ENCODE assay signal across 8 cellular contexts in the genomic region with DNA sequence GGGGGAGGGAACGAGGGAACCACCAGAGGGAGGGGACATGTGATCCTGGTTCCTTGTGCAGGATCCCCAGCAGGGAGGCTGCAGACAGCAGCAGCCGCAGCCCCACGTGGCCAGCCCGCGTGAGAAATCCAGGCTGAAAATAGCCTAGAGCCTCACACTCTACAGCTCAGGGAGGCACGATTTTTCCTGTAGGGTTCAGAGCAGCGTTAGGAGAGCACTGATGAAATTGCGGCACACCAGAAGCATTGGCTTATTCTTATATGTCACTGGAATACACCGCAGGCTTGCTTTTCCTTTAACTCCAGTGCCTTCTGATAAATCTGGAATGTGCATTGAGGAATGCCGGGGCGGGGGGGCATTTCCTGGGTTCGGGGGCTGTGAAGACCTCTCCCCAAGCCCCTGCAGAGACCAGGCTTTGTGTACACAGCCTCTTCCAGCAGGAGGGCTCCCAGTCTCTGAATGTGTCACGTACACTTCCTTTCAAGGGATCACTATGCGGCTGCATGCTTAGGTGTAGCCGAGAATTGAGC.
A peak's percentile ranks its signal among the peaks of the same experiment; 100 is the strongest.
DNase-seq lines count a peak whose midpoint lies in the region; ATAC-seq lines count a peak whose summit lies in the region.

No MANE protein-coding gene starts in this region.

- DNase-seq in H4 (ENCODE audit: low spot score) (peak; percentile 40), adipocyte (ENCODE audit: low read depth) (peak; percentile 82), left ventricle myocardium superior (peak; percentile 81), cortex of kidney (lab: John Stamatoyannopoulos, UW) (no peak), OCI-M1 (lab: John Stamatoyannopoulos, UW) (no peak)

- no peak overlapping the region for H3K9ac ChIP-seq in adipocyte (ENCODE audit: low read length)
- H3K9ac ChIP-seq in rectal smooth muscle tissue (ENCODE audit: low read length), result no peak overlapping the region

- H3K4me3 ChIP-seq in adipocyte (ENCODE audit: low read length), result peak overlapping the region; percentile 56
- H3K4me3 ChIP-seq in rectal smooth muscle tissue (ENCODE audit: low read length), result peak overlapping the region; percentile 5

- no peaks in the 10 kb centered on the region for H3K27me3 ChIP-seq in adipocyte (replicated peaks; ENCODE audit: control insufficient read depth, insufficient read depth, low read length)
- no peaks in the 10 kb centered on the region for H3K27me3 ChIP-seq in rectal smooth muscle tissue (ENCODE audit: control insufficient read depth, insufficient read depth, low read length)

- H3K4me1 ChIP-seq in adipocyte (ENCODE audit: control insufficient read depth, insufficient read depth, low read length) (peaks cover 23% of the 10 kb centered on the region), rectal smooth muscle tissue (ENCODE audit: control insufficient read depth, insufficient read depth, low read length) (peaks cover 12% of the 10 kb centered on the region)

- peak; percentile 92 for ATAC-seq in left ventricle myocardium superior
- no peak for ATAC-seq in HG03521 (IDR thresholded peaks at IDR 0.05; ENCODE audit: unreplicated experiment)
- no peak for ATAC-seq in GM19023 (IDR thresholded peaks at IDR 0.05; ENCODE audit: unreplicated experiment)

- no peaks in the 10 kb centered on the region for H3K9me3 ChIP-seq in adipocyte (ENCODE audit: control insufficient read depth, low read length)

- peaks cover 4% of the 10 kb centered on the region for H3K36me3 ChIP-seq in adipocyte (ENCODE audit: control insufficient read depth, insufficient read depth, low read length, severe bottlenecking)
- H3K36me3 ChIP-seq in rectal smooth muscle tissue (ENCODE audit: control insufficient read depth, insufficient read depth, low read length), result no peaks in the 10 kb centered on the region

- H3K27ac ChIP-seq in rectal smooth muscle tissue (ENCODE audit: low read depth, low read length), result peak overlapping the region; percentile 11

- intact Hi-C loops in left ventricle myocardium superior (cut with micrococcal nuclease), result no loop called here

Comparison
In these comparisons a context has a peak if more than half of its experiments do, and no peak if none do; other contexts are left out.
1. DNase-seq: peak in H4 (single experiment), adipocyte (single experiment) and left ventricle myocardium superior (single experiment); none in cortex of kidney (single experiment) and OCI-M1 (single experiment).